ENCODE assay signal across 12 cellular contexts in the genomic region with DNA sequence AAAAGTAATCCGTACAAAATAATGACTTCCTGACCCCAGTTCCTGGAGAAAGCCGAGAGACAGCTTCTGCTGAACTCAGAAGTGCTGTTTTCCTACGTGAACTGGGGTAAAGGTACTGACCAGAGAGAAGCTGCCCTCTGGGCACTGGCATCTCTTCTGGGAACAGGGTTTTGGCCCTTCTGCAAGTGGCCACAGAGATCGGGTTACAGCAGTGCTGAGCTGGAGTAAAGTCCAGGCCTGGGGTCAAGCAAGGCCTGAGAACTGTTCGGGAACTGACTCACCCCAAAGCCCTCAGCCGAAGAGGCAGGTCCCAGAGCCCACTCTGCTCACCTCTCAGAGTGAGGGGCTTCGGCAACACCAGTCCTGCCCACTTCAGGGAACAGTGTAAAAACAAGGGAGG.
DNase-seq lines count a peak whose midpoint lies in the region; ATAC-seq and TF ChIP-seq lines count a peak whose summit lies in the region.
"Had no signal": no experiment of that assay in that cellular context is flagged by ENCODE, and none has a peak within 500 bp of the region (broad histone marks: within the 10 kb centered on the region; RNA-seq: fewer than 3 reads in every experiment).

No MANE protein-coding gene starts in this region.

- TF ChIP-seq RAD21 in liver (IDR thresholded peaks at IDR 0.05), result peak; percentile 53 to 60

- no peaks in the 10 kb centered on the region for H3K9me3 ChIP-seq in liver (ENCODE audit: control insufficient read depth in 4 of 4, low read length in 3 of 4)
- no peaks in the 10 kb centered on the region for H3K9me3 ChIP-seq in Caco-2

- no peak overlapping the region for H2AFZ ChIP-seq in ACC112 (ENCODE audit: low read length, unreplicated experiment)

- H3K27ac Mint-ChIP-seq in Caco-2 (ENCODE audit: unreplicated experiment), result no peak overlapping the region

- intact Hi-C loops in Caco-2 (cut with micrococcal nuclease; ENCODE audit: unreplicated experiment), result no loop called here

- POLR2A ChIA-PET in Caco-2 (lab: Charles Lee), result no interaction called here

- H3K27ac ChIP-seq in ACC112 (ENCODE audit: low read depth, low read length) (peak overlapping the region; percentile 61), liver (ENCODE audit: low read depth in 1 of 2, low read length in 2 of 2) (peak overlapping the region; percentile 56 to 57)
- H3K27ac ChIP-seq: WERI-Rb-1 had no signal

- H3K27me3 Mint-ChIP-seq in Caco-2 (ENCODE audit: insufficient read depth, unreplicated experiment), result no peaks in the 10 kb centered on the region

- peak; percentile 40 for DNase-seq in HT1080 (ENCODE audit: low read depth)
- DNase-seq in amniotic epithelial cell (ENCODE audit: low read depth), result peak; percentile 59
- no peak for DNase-seq in cerebellum (ENCODE audit: low spot score)
- no peak for DNase-seq in Caco-2
- no peak for DNase-seq in hypothalamus (lab: John Stamatoyannopoulos, UW)
- DNase-seq: anterior cingulate cortex, NCI-H2081 treated with DMSO at 0.1 percent for 48 hours, retina, WERI-Rb-1 had no signal

- CTCF ChIA-PET in Caco-2 (lab: Charles Lee), result no interaction called here

- peaks cover 7% of the 10 kb centered on the region for H3K4me1 Mint-ChIP-seq in Caco-2 (ENCODE audit: low read depth, unreplicated experiment)

- BruUV-seq in Caco-2 (replicated peaks; lab: Mats Ljungman, UMichigan), result no TSS peak

- no peak overlapping the region for H3K4me3 Mint-ChIP-seq in Caco-2 (ENCODE audit: unreplicated experiment)

- no peaks in the 10 kb centered on the region for H3K36me3 ChIP-seq in ACC112 (ENCODE audit: insufficient read depth, low read length)
- H3K36me3 ChIP-seq in liver (ENCODE audit: control insufficient read depth in 4 of 4, insufficient read depth in 3 of 4, low read depth in 1 of 4, low read length in 3 of 4), result no peaks in the 10 kb centered on the region
- no peaks in the 10 kb centered on the region for H3K36me3 ChIP-seq in Caco-2 (ENCODE audit: control insufficient read depth, insufficient read depth, low read length)
- H3K36me3 ChIP-seq: WERI-Rb-1 had no signal

- H3K4me3 ChIP-seq in ACC112 (ENCODE audit: low read depth, low read length) (peak overlapping the region; percentile 9; the same call in 1 of the 2 replicates), liver (ENCODE audit: low read depth in 1 of 3, low read length in 3 of 3) (no peak overlapping the region), Caco-2 (ENCODE audit: low read depth, low read length) (no peak overlapping the region)

- no peaks in the 10 kb centered on the region for H3K79me2 ChIP-seq in ACC112 (ENCODE audit: control insufficient read depth, insufficient read depth, low read length, unreplicated experiment)

- no peaks in the 10 kb centered on the region for H3K9me3 Mint-ChIP-seq in Caco-2 (ENCODE audit: unreplicated experiment)

- no peak overlapping the region for H3K9ac ChIP-seq in liver (ENCODE audit: low read depth in 1 of 2, low read length in 2 of 2)

- no peak for TF ChIP-seq CTCF in liver (IDR thresholded peaks at IDR 0.05; ENCODE audit: low read depth, low read length, missing input control)
- TF ChIP-seq CTCF in Caco-2 (IDR thresholded peaks at IDR 0.05; ENCODE audit: insufficient read depth in 1 of 2, low read depth in 1 of 2, low read length in 1 of 2, severe bottlenecking in 1 of 2, unreplicated experiment in 1 of 2), result no peak

- WGBS in liver, result 33% methylated on average over 7 of the region's 7 CpGs

- H3K4me1 ChIP-seq in ACC112 (ENCODE audit: control insufficient read depth, insufficient read depth, low read length, unreplicated experiment) (peaks cover 32% of the 10 kb centered on the region), liver (ENCODE audit: control insufficient read depth in 4 of 4, insufficient read depth in 4 of 4, low read length in 3 of 4) (peaks cover 7 to 16% (median 14%) of the 10 kb centered on the region in 4 donors), Caco-2 (peaks cover 6% of the 10 kb centered on the region; the same call in 1 of the 2 replicates)

- H3K27me3 ChIP-seq in ACC112 (ENCODE audit: insufficient read depth, low read length) (no peaks in the 10 kb centered on the region), liver (ENCODE audit: control insufficient read depth in 4 of 4, insufficient read depth in 4 of 4, low read length in 3 of 4) (no peaks in the 10 kb centered on the region), Caco-2 (replicated peaks; ENCODE audit: control insufficient read depth, insufficient read depth, low read length) (no peaks in the 10 kb centered on the region)

- ATAC-seq in activated CD4-positive, CD25-positive, alpha-beta regulatory T cell treated with anti-CD3 and anti-CD28 coated beads, Interleukin-2, amount 50 U/mL, for 24 hours, result no peak

- peaks cover 4% of the 10 kb centered on the region for H3K36me3 Mint-ChIP-seq in Caco-2 (ENCODE audit: insufficient read depth, unreplicated experiment)

TF ChIP-seq in liver, 16 proteins besides CTCF, POLR2A, EP300 and RAD21:
- TF ChIP-seq RXRA (IDR thresholded peaks at IDR 0.05) (peak; percentile 98 to 99), HNF4A (conservative IDR thresholded peaks at IDR 0.05) (peak; percentile 98 to 99), GABPA (IDR thresholded peaks at IDR 0.05 in 1 of 2, conservative IDR thresholded peaks at IDR 0.05 in 1 of 2) (no peak), SP1 (IDR thresholded peaks at IDR 0.05) (peak; percentile 98), TAF1 (conservative IDR thresholded peaks at IDR 0.05) (no peak), EGR1 (IDR thresholded peaks at IDR 0.05; ENCODE audit: low read depth in 2 of 2) (no peak), NR2F2 (IDR thresholded peaks at IDR 0.05) (peak; percentile 59), YY1 (IDR thresholded peaks at IDR 0.05) (peak; percentile 50), JUND (IDR thresholded peaks at IDR 0.05) (peak; percentile 81 to 86), FOXA1 (IDR thresholded peaks at IDR 0.05) (peak; percentile 40), HNF4G (IDR thresholded peaks at IDR 0.05) (peak; percentile 90), FOXA2 (IDR thresholded peaks at IDR 0.05) (peak; percentile 18)
- TF ChIP-seq, protein P1, sequence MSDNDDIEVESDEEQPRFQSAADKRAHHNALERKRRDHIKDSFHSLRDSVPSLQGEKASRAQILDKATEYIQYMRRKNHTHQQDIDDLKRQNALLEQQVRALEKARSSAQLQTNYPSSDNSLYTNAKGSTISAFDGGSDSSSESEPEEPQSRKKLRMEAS (IDR thresholded peaks at IDR 0.05), result peak; percentile 45
- TF ChIP-seq, protein P2, sequence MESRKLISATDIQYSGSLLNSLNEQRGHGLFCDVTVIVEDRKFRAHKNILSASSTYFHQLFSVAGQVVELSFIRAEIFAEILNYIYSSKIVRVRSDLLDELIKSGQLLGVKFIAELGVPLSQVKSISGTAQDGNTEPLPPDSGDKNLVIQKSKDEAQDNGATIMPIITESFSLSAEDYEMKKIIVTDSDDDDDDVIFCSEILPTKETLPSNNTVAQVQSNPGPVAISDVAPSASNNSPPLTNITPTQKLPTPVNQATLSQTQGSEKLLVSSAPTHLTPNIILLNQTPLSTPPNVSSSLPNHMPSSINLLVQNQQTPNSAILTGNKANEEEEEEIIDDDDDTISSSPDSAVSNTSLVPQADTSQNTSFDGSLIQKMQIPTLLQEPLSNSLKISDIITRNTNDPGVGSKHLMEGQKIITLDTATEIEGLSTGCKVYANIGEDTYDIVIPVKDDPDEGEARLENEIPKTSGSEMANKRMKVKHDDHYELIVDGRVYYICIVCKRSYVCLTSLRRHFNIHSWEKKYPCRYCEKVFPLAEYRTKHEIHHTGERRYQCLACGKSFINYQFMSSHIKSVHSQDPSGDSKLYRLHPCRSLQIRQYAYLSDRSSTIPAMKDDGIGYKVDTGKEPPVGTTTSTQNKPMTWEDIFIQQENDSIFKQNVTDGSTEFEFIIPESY (IDR thresholded peaks at IDR 0.05), result peak; percentile 52
- TF ChIP-seq, protein P3, sequence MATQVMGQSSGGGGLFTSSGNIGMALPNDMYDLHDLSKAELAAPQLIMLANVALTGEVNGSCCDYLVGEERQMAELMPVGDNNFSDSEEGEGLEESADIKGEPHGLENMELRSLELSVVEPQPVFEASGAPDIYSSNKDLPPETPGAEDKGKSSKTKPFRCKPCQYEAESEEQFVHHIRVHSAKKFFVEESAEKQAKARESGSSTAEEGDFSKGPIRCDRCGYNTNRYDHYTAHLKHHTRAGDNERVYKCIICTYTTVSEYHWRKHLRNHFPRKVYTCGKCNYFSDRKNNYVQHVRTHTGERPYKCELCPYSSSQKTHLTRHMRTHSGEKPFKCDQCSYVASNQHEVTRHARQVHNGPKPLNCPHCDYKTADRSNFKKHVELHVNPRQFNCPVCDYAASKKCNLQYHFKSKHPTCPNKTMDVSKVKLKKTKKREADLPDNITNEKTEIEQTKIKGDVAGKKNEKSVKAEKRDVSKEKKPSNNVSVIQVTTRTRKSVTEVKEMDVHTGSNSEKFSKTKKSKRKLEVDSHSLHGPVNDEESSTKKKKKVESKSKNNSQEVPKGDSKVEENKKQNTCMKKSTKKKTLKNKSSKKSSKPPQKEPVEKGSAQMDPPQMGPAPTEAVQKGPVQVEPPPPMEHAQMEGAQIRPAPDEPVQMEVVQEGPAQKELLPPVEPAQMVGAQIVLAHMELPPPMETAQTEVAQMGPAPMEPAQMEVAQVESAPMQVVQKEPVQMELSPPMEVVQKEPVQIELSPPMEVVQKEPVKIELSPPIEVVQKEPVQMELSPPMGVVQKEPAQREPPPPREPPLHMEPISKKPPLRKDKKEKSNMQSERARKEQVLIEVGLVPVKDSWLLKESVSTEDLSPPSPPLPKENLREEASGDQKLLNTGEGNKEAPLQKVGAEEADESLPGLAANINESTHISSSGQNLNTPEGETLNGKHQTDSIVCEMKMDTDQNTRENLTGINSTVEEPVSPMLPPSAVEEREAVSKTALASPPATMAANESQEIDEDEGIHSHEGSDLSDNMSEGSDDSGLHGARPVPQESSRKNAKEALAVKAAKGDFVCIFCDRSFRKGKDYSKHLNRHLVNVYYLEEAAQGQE (IDR thresholded peaks at IDR 0.05), result peak; percentile 64
- TF ChIP-seq, protein P4, sequence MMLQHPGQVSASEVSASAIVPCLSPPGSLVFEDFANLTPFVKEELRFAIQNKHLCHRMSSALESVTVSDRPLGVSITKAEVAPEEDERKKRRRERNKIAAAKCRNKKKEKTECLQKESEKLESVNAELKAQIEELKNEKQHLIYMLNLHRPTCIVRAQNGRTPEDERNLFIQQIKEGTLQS (IDR thresholded peaks at IDR 0.05), result peak; percentile 49

Comparison
In these comparisons a context has a peak if more than half of its experiments do, and no peak if none do; other contexts are left out.
1. DNase-seq: peak in HT1080 (single experiment) and amniotic epithelial cell (single experiment); none in cerebellum (single experiment), Caco-2 (0 of 2) and hypothalamus (0 of 51).